Comparison of ENCODE assay signal across 8 cellular contexts in the genomic region with DNA sequence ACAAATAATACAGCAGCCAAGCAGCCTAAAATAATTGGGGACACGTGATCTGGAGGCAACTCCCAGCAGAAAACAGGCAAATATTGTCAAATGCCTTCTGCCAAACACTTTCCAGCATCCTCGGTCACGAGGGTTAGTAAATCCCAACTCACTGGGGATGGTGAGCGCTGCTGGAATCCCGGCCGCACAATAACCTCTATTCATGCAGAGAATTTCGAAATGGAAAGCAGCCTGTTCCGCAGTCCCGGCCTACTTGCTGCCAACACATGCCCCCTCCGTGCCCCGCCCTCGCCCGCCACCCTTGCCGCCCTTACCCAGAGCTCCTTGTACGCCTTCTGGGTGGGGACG.
DNase-seq lines count a peak whose midpoint lies in the region; ATAC-seq and TF ChIP-seq lines count a peak whose summit lies in the region.

No MANE protein-coding gene starts in this region.

- TF ChIP-seq CTCF in stomach (IDR thresholded peaks at IDR 0.05) = no peak

- H3K4me1 Mint-ChIP-seq in T-helper 2 cell treated with Interferon-gamma antibody and Interleukin-4, amounts not matched to agents 5 μg/mL and 100 μg/mL, for 36 hours (ENCODE audit: low read depth) = no peaks in the 10 kb centered on the region

- H3K27me3 Mint-ChIP-seq in T-helper 2 cell treated with Interferon-gamma antibody and Interleukin-4, amounts not matched to agents 5 μg/mL and 100 μg/mL, for 36 hours (ENCODE audit: low read depth) = peaks cover 3% of the 10 kb centered on the region

- TF ChIP-seq POLR2A in stomach (IDR thresholded peaks at IDR 0.05) = no peak

- H3K4me3 Mint-ChIP-seq in T-helper 2 cell treated with Interferon-gamma antibody and Interleukin-4, amounts not matched to agents 5 μg/mL and 100 μg/mL, for 36 hours = no peak overlapping the region

- H3K4me3 ChIP-seq in right cardiac atrium (ENCODE audit: low read length) = no peak overlapping the region
- H3K4me3 ChIP-seq in stomach = no peak overlapping the region

- no peak overlapping the region for H3K27ac Mint-ChIP-seq in T-helper 2 cell treated with Interferon-gamma antibody and Interleukin-4, amounts not matched to agents 5 μg/mL and 100 μg/mL, for 36 hours

- WGBS in right cardiac atrium = 76% methylated on average over 16 of the region's 16 CpGs
- 26 to 70% (median 48%) methylated on average over 16 of the region's 16 CpGs for WGBS in stomach, 5 donors

- ATAC-seq in right cardiac atrium = peak; percentile 84 to 87
- no peak for ATAC-seq in HG03196 (IDR thresholded peaks at IDR 0.05; ENCODE audit: unreplicated experiment)

- H3K9me3 Mint-ChIP-seq in T-helper 2 cell treated with Interferon-gamma antibody and Interleukin-4, amounts not matched to agents 5 μg/mL and 100 μg/mL, for 36 hours = no peaks in the 10 kb centered on the region

- H3K36me3 ChIP-seq in stomach = no peaks in the 10 kb centered on the region

- H3K27me3 ChIP-seq in right cardiac atrium (ENCODE audit: control insufficient read depth, insufficient read depth) = no peaks in the 10 kb centered on the region
- H3K27me3 ChIP-seq in stomach = peaks cover 0 to 5% (median 0%) of the 10 kb centered on the region in 3 donors

- H3K9me3 ChIP-seq in right cardiac atrium (ENCODE audit: control insufficient read depth, low read length) (no peaks in the 10 kb centered on the region), stomach (no peaks in the 10 kb centered on the region)

- TF ChIP-seq EP300 in stomach (IDR thresholded peaks at IDR 0.05) = no peak

- DNase-seq in NCI-H1092 (lab: John Stamatoyannopoulos, UW) (peak; percentile 57), amygdala (lab: John Stamatoyannopoulos, UW) (peak in 55 of 56 donors; percentile 35 to 94 (median 80)), right cardiac atrium (peak; percentile 65 to 85 (median 84)), stomach (peak; percentile 71), amniotic stem cell (lab: John Stamatoyannopoulos, UW) (no peak)
- DNase-seq in stimulated activated CD4-positive, alpha-beta T cell treated with anti-CD3 and anti-CD28 coated beads, Interleukin-1b, Interleukin-23, amount 100 ng/mL, for 48 hours = no peak
- DNase-seq in T-helper 2 cell treated with Interferon-gamma antibody and Interleukin-4, amounts not matched to agents 5 μg/mL and 100 μg/mL, for 36 hours (ENCODE audit: low spot score) = no peak

- intact Hi-C loops in right cardiac atrium (cut with DNase I) = no loop called here
- intact Hi-C loops in stomach (cut with DNase I; ENCODE audit: low total_unique reads) = no loop called here

- H3K4me1 ChIP-seq in right cardiac atrium (ENCODE audit: control insufficient read depth, insufficient read depth, low read length) (no peaks in the 10 kb centered on the region), stomach (peaks cover 0 to 8% (median 0%) of the 10 kb centered on the region in 4 donors)

- H3K36me3 Mint-ChIP-seq in T-helper 2 cell treated with Interferon-gamma antibody and Interleukin-4, amounts not matched to agents 5 μg/mL and 100 μg/mL, for 36 hours (ENCODE audit: low read depth) = no peaks in the 10 kb centered on the region

- H3K27ac ChIP-seq in right cardiac atrium (ENCODE audit: low read length) (no peak overlapping the region), stomach (peak overlapping the region in 2 of 5 donors; percentile 38 to 40)

Comparison
In these comparisons a context has a peak if more than half of its experiments do, and no peak if none do; other contexts are left out.
1. DNase-seq: peak in NCI-H1092 (single experiment), amygdala (55 of 56), right cardiac atrium (3 of 3) and stomach (single experiment); none in stimulated activated CD4-positive, alpha-beta T cell treated with anti-CD3 and anti-CD28 coated beads, Interleukin-1b, Interleukin-23, amount 100 ng/mL, for 48 hours (single experiment), amniotic stem cell (single experiment) and T-helper 2 cell treated with Interferon-gamma antibody and Interleukin-4, amounts not matched to agents 5 μg/mL and 100 μg/mL, for 36 hours (single experiment).